In genomic region chr4:15706646-15707362, GRCh38 we compare ENCODE assay signal across 18 cellular contexts. TPM values are rescaled to one million over a fixed set of nuclear protein-coding genes. Genes with fewer than 3 reads are reported as not detected.
DNase-seq lines count a peak whose midpoint lies in the region; ATAC-seq and TF ChIP-seq lines count a peak whose summit lies in the region.
"Had no signal": no experiment of that assay in that cellular context is flagged by ENCODE, and none has a peak within 500 bp of the region (broad histone marks: within the 10 kb centered on the region; RNA-seq: fewer than 3 reads in every experiment).

No MANE protein-coding gene starts in this region.

- H3K27me3 ChIP-seq in Panc1 (ENCODE audit: control insufficient read depth, insufficient read depth, low read length): no peaks in the 10 kb centered on the region
- no peaks in the 10 kb centered on the region for H3K27me3 ChIP-seq in neutrophil

- in situ Hi-C loops in Panc1 (cut with HindIII; ENCODE audit: low pct_unique_long_range_greater_than_20kb, low sequenced_read_pairs): no loop called here

- H3K27ac ChIP-seq in Panc1 (ENCODE audit: low read length): peak overlapping the region; percentile 3; the same call in 1 of the 2 replicates
- H3K27ac ChIP-seq in neutrophil: peak overlapping the region; percentile 91
- no peak overlapping the region for H3K27ac ChIP-seq in substantia nigra (ENCODE audit: low read depth, low read length, poor library complexity, severe bottlenecking)
- H3K27ac ChIP-seq: A549, C4-2B, PC-9 had no signal

- no peak overlapping the region for H3K4me3 ChIP-seq in Panc1 (ENCODE audit: low read depth in 2 of 2, low read length in 2 of 2)
- no peak overlapping the region for H3K4me3 ChIP-seq in neutrophil (ENCODE audit: low read depth in 1 of 2, low read length in 1 of 2)
- H3K4me3 ChIP-seq: A549, PC-9 had no signal

- POLR2A ChIA-PET in Panc1 (lab: Charles Lee): no interaction called here
- POLR2A ChIA-PET in HEK293T (lab: Yijun Ruan, JAX): no interaction called here

- peak; percentile 14 for DNase-seq in AG20443 (ENCODE audit: low spot score)
- no peak for DNase-seq in Panc1 (ENCODE audit: low read depth, low spot score)
- peak; percentile 55 for DNase-seq in fibroblast of peridontal ligament (ENCODE audit: extremely low read depth)
- no peak for DNase-seq in DMS153 (lab: John Stamatoyannopoulos, UW)
- DNase-seq in HEK293T (ENCODE audit: extremely low spot score): no peak
- no peak for DNase-seq in stimulated activated CD4-positive, alpha-beta T cell treated with anti-CD3 and anti-CD28 coated beads, Interleukin-4, amount 100 ng/mL, for 4 hours
- no peak for DNase-seq in substantia nigra (lab: John Stamatoyannopoulos, UW)
- DNase-seq: DMS 273 treated with DMSO at 0.1 percent for 48 hours, KG1, NCI-H1417 treated with DMSO at 0.1 percent for 48 hours, NCI-H1930, NCI-H2171 treated with DMSO at 0.1 percent for 48 hours, NCI-H510A, PC-9 had no signal

- ATAC-seq in Panc1: no peak
- ATAC-seq: A549 had no signal

- no peaks in the 10 kb centered on the region for H3K36me3 ChIP-seq in Panc1 (ENCODE audit: control insufficient read depth, insufficient read depth, low read length)
- H3K36me3 ChIP-seq in neutrophil: peaks cover 71% of the 10 kb centered on the region

- intact Hi-C loops in Panc1 (cut with micrococcal nuclease; ENCODE audit: unreplicated experiment): no loop called here

- CTCF ChIA-PET in Panc1 (lab: Charles Lee) (no interaction called here), HEK293T (lab: Yijun Ruan, JAX) (interaction anchor here (0.6 kb wide), 1 partner anchor 48 kb away, joined by 3 read pairs; no protein-coding TSS in a partner anchor)

- H3K9me3 ChIP-seq in Panc1 (ENCODE audit: control insufficient read depth, insufficient read depth, low read depth, low read length) (no peaks in the 10 kb centered on the region), neutrophil (no peaks in the 10 kb centered on the region)
- H3K9me3 ChIP-seq: A549 had no signal

- BruUV-seq in Panc1 (replicated peaks; lab: Mats Ljungman, UMichigan): no TSS peak

- H3K4me1 ChIP-seq in Panc1 (ENCODE audit: control insufficient read depth, insufficient read depth, low read length) (peaks cover 3% of the 10 kb centered on the region; the same call in 1 of the 2 replicates), neutrophil (ENCODE audit: control insufficient read depth in 1 of 2, insufficient read depth in 1 of 2, low read depth in 1 of 2, low read length in 1 of 2) (peaks cover 65 to 80% of the 10 kb centered on the region in 2 experiments)

- TF ChIP-seq CTCF in Panc1 (IDR thresholded peaks at IDR 0.05): no peak
- TF ChIP-seq CTCF in neutrophil (IDR thresholded peaks at IDR 0.05): no peak

TF ChIP-seq in HEK293T, 16 proteins besides CTCF, POLR2A, EP300 and RAD21:
- TF ChIP-seq HDGF (IDR thresholded peaks at IDR 0.05; ENCODE audit: borderline replicate concordance) (no peak), CTBP1 (IDR thresholded peaks at IDR 0.05; ENCODE audit: borderline replicate concordance) (no peak), BHLHE40 (IDR thresholded peaks at IDR 0.05; ENCODE audit: borderline replicate concordance) (no peak), NFRKB (IDR thresholded peaks at IDR 0.05) (no peak), FOXK2 (IDR thresholded peaks at IDR 0.05) (no peak)
TF ChIP-seq in HEK293T: peak in this region for 0.

RNA-seq across cellular contexts. Expression of gene BST1, which starts 3.9 kb away (rescaled TPM):
- total RNA-seq in Panc1 (2021; ENCODE audit: unreplicated experiment): 3.0 TPM
- 3.1 TPM for polyA plus RNA-seq in Panc1 (2012; ENCODE audit: insufficient read length)
- total RNA-seq: SK-MEL-5 had no signal

RNA-seq across cellular contexts. Expression of gene FAM200B, which starts 25.2 kb away (rescaled TPM):
- 15.2 TPM for total RNA-seq in Panc1 (2021; ENCODE audit: unreplicated experiment)
- polyA plus RNA-seq in Panc1 (2012; ENCODE audit: insufficient read length): 8.7 TPM

RNA-seq across cellular contexts. Expression of gene FBXL5, which starts 51.6 kb away (rescaled TPM):
- 20.2 TPM for total RNA-seq in Panc1 (2021; ENCODE audit: unreplicated experiment)
- 11.8 TPM for polyA plus RNA-seq in Panc1 (2012; ENCODE audit: insufficient read length)

Comparison
In these comparisons a context has a peak if more than half of its experiments do, and no peak if none do; other contexts are left out.
1. DNase-seq: peak in AG20443 (single experiment) and fibroblast of peridontal ligament (single experiment); none in Panc1 (single experiment), DMS153 (single experiment), HEK293T (single experiment), stimulated activated CD4-positive, alpha-beta T cell treated with anti-CD3 and anti-CD28 coated beads, Interleukin-4, amount 100 ng/mL, for 4 hours (0 of 2) and substantia nigra (0 of 49).